1 cellular context compared by ENCODE assay signal in the genomic region with DNA sequence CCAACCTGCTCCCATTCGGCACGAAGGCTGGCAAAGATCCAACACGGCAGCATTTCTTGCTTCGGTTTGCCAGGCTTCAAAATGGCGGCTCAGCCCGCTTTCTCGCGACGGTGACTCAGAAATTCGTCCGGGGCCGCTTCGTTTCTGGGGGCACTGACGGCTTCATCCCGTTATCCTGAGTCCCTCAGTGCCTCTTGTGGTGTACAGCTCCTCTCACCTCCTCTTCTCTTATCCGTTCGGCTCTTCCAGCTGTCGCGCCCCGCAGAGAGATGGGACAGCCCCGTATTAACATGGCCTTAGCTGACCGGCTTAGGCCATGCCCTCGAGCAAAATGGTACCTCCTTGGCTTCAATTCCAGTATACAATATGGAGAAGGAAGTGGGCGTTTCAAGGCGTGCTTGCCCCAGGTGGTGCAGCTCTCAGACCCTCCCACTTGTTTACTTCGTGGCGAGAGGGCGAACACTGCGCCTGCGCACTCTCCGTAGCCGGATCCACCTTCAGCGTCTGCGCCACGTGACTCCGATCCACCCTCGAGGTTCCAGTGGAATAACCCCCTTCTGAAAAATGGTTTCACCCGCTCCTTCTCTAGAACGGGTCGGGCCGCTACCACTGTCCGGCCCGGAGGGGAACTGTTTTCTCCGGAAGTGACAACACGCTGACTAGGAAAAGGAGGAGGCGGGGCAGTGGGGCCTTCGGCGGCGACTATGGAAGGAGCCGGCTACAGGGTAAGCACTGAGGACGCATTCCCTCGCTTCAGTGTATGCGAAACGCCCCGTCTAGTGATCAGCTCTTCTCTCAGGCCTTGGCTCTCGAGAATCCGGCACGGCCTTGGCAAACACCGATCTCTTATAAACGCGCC.
A peak's percentile ranks its signal among the peaks of the same experiment; 100 is the strongest.
TF ChIP-seq lines count a peak whose summit lies in the region.

A gene (minus strand): TSS at position 336 of the 859 bp plus-strand sequence. CDS start 4,060 bp downstream, outside the sequence.
A gene (plus strand): TSS at position 683 of the 859 bp plus-strand sequence. CDS start 22 bp downstream, at position 705.

TF ChIP-seq in HEK293, 187 proteins besides CTCF, POLR2A, EP300 and RAD21 (continued from another document and continues in another):
- TF ChIP-seq, protein P1, sequence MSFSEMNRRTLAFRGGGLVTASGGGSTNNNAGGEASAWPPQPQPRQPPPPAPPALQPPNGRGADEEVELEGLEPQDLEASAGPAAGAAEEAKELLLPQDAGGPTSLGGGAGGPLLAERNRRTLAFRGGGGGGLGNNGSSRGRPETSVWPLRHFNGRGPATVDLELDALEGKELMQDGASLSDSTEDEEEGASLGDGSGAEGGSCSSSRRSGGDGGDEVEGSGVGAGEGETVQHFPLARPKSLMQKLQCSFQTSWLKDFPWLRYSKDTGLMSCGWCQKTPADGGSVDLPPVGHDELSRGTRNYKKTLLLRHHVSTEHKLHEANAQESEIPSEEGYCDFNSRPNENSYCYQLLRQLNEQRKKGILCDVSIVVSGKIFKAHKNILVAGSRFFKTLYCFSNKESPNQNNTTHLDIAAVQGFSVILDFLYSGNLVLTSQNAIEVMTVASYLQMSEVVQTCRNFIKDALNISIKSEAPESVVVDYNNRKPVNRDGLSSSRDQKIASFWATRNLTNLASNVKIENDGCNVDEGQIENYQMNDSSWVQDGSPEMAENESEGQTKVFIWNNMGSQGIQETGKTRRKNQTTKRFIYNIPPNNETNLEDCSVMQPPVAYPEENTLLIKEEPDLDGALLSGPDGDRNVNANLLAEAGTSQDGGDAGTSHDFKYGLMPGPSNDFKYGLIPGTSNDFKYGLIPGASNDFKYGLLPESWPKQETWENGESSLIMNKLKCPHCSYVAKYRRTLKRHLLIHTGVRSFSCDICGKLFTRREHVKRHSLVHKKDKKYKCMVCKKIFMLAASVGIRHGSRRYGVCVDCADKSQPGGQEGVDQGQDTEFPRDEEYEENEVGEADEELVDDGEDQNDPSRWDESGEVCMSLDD (tag by site-specific recombination; IDR thresholded peaks at IDR 0.05): 0 out of 2 replicates have a peak, but pooled peaks have one; percentile 30
- TF ChIP-seq ZNF335 (tag by site-specific recombination; conservative IDR thresholded peaks at IDR 0.05) (peak; percentile 93), ZBTB8A (tag by site-specific recombination; IDR thresholded peaks at IDR 0.05) (peak; percentile 29; the same call in 1 of the 2 replicates), KLF10 (tag by site-specific recombination; IDR thresholded peaks at IDR 0.05) (peak; percentile 82), ZNF629 (tag by site-specific recombination; IDR thresholded peaks at IDR 0.05) (peak; percentile 81), KLF9 (tag by site-specific recombination; IDR thresholded peaks at IDR 0.05; ENCODE audit: low read depth) (peak; percentile 91), ZBTB17 (tag by site-specific recombination; IDR thresholded peaks at IDR 0.05) (peak; percentile 69), ZNF366 (tag by site-specific recombination; conservative IDR thresholded peaks at IDR 0.05) (peak; percentile 25; the same call in 1 of the 2 replicates), ZNF843 (tag by site-specific recombination; IDR thresholded peaks at IDR 0.05) (no peak), BCL11A (tag by site-specific recombination; IDR thresholded peaks at IDR 0.05; ENCODE audit: low read depth) (no peak), ZNF654 (tag by site-specific recombination; IDR thresholded peaks at IDR 0.05; ENCODE audit: low read depth) (no peak), GLIS1 (tag by site-specific recombination; IDR thresholded peaks at IDR 0.05) (no peak), HOXD13 (CRISPR knock-in tag; IDR thresholded peaks at IDR 0.05; ENCODE audit: borderline replicate concordance) (peak; percentile 52; the same call in 1 of the 2 replicates), ZNF138 (tag by site-specific recombination; IDR thresholded peaks at IDR 0.05; ENCODE audit: borderline replicate concordance) (no peak), BCL11B (tag by site-specific recombination; IDR thresholded peaks at IDR 0.05; ENCODE audit: low read depth) (peak; percentile 55; the same call in 1 of the 2 replicates), ZNF121 (tag by site-specific recombination; IDR thresholded peaks at IDR 0.05) (no peak), OVOL3 (tag by site-specific recombination; IDR thresholded peaks at IDR 0.05) (peak; percentile 77; the same call in 1 of the 2 replicates), ZNF571 (tag by site-specific recombination; IDR thresholded peaks at IDR 0.05) (no peak), ZNF48 (tag by site-specific recombination; IDR thresholded peaks at IDR 0.05) (no peak), ZFP69B (tag by site-specific recombination; IDR thresholded peaks at IDR 0.05) (0 out of 2 replicates have a peak, but pooled peaks have one; percentile 20), YY1 (tag by site-specific recombination; IDR thresholded peaks at IDR 0.05) (peak; percentile 87), ZSCAN30 (tag by site-specific recombination; IDR thresholded peaks at IDR 0.05) (0 out of 2 replicates have a peak, but pooled peaks have one; percentile 18), ZNF664 (tag by site-specific recombination; IDR thresholded peaks at IDR 0.05) (0 out of 2 replicates have a peak, but pooled peaks have one; percentile 7), ZFP37 (tag by site-specific recombination; IDR thresholded peaks at IDR 0.05) (peak; percentile 56; the same call in 1 of the 2 replicates), ZNF416 (tag by site-specific recombination; IDR thresholded peaks at IDR 0.05) (no peak), ZNF223 (tag by site-specific recombination; IDR thresholded peaks at IDR 0.05) (peak; percentile 79), SP7 (tag by site-specific recombination; IDR thresholded peaks at IDR 0.05) (peak; percentile 40), ZNF626 (tag by site-specific recombination; IDR thresholded peaks at IDR 0.05) (no peak), ZIC2 (tag by site-specific recombination; IDR thresholded peaks at IDR 0.05) (peak; percentile 47), PRDM1 (tag by site-specific recombination; IDR thresholded peaks at IDR 0.05) (no peak), EGR2 (tag by site-specific recombination; IDR thresholded peaks at IDR 0.05; ENCODE audit: low read depth) (peak; percentile 64), ZFHX2 (tag by site-specific recombination; conservative IDR thresholded peaks at IDR 0.05) (peak; percentile 93), ZNF558 (tag by site-specific recombination; IDR thresholded peaks at IDR 0.05) (peak; percentile 25; the same call in 1 of the 2 replicates), ZNF521 (tag by site-specific recombination; IDR thresholded peaks at IDR 0.05) (no peak), ZNF660 (tag by site-specific recombination; IDR thresholded peaks at IDR 0.05) (peak; percentile 44)
- TF ChIP-seq, protein P2, sequence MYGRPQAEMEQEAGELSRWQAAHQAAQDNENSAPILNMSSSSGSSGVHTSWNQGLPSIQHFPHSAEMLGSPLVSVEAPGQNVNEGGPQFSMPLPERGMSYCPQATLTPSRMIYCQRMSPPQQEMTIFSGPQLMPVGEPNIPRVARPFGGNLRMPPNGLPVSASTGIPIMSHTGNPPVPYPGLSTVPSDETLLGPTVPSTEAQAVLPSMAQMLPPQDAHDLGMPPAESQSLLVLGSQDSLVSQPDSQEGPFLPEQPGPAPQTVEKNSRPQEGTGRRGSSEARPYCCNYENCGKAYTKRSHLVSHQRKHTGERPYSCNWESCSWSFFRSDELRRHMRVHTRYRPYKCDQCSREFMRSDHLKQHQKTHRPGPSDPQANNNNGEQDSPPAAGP (tag by site-specific recombination; IDR thresholded peaks at IDR 0.05): peak; percentile 26
- TF ChIP-seq, protein P3, sequence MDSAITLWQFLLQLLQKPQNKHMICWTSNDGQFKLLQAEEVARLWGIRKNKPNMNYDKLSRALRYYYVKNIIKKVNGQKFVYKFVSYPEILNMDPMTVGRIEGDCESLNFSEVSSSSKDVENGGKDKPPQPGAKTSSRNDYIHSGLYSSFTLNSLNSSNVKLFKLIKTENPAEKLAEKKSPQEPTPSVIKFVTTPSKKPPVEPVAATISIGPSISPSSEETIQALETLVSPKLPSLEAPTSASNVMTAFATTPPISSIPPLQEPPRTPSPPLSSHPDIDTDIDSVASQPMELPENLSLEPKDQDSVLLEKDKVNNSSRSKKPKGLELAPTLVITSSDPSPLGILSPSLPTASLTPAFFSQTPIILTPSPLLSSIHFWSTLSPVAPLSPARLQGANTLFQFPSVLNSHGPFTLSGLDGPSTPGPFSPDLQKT (IDR thresholded peaks at IDR 0.05; ENCODE audit: borderline replicate concordance, low read depth, low read length): peak; percentile 50; the same call in 1 of the 2 replicates
- TF ChIP-seq, protein P4, sequence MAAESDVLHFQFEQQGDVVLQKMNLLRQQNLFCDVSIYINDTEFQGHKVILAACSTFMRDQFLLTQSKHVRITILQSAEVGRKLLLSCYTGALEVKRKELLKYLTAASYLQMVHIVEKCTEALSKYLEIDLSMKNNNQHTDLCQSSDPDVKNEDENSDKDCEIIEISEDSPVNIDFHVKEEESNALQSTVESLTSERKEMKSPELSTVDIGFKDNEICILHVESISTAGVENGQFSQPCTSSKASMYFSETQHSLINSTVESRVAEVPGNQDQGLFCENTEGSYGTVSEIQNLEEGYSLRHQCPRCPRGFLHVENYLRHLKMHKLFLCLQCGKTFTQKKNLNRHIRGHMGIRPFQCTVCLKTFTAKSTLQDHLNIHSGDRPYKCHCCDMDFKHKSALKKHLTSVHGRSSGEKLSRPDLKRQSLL (tag by site-specific recombination; IDR thresholded peaks at IDR 0.05): peak; percentile 75
- TF ChIP-seq, protein P5, sequence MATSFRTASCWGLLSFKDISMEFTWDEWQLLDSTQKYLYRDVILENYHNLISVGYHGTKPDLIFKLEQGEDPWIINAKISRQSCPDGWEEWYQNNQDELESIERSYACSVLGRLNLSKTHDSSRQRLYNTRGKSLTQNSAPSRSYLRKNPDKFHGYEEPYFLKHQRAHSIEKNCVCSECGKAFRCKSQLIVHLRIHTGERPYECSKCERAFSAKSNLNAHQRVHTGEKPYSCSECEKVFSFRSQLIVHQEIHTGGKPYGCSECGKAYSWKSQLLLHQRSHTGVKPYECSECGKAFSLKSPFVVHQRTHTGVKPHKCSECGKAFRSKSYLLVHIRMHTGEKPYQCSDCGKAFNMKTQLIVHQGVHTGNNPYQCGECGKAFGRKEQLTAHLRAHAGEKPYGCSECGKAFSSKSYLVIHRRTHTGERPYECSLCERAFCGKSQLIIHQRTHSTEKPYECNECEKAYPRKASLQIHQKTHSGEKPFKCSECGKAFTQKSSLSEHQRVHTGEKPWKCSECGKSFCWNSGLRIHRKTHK (tag by site-specific recombination; IDR thresholded peaks at IDR 0.05): no peak
- TF ChIP-seq, protein P6, sequence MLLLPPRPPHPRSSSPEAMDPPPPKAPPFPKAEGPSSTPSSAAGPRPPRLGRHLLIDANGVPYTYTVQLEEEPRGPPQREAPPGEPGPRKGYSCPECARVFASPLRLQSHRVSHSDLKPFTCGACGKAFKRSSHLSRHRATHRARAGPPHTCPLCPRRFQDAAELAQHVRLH (tag by site-specific recombination; IDR thresholded peaks at IDR 0.05): peak; percentile 38
- TF ChIP-seq, protein P7, sequence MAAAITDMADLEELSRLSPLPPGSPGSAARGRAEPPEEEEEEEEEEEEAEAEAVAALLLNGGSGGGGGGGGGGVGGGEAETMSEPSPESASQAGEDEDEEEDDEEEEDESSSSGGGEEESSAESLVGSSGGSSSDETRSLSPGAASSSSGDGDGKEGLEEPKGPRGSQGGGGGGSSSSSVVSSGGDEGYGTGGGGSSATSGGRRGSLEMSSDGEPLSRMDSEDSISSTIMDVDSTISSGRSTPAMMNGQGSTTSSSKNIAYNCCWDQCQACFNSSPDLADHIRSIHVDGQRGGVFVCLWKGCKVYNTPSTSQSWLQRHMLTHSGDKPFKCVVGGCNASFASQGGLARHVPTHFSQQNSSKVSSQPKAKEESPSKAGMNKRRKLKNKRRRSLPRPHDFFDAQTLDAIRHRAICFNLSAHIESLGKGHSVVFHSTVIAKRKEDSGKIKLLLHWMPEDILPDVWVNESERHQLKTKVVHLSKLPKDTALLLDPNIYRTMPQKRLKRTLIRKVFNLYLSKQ (tag by site-specific recombination; IDR thresholded peaks at IDR 0.05; ENCODE audit: borderline replicate concordance): no peak
- TF ChIP-seq, protein P8, sequence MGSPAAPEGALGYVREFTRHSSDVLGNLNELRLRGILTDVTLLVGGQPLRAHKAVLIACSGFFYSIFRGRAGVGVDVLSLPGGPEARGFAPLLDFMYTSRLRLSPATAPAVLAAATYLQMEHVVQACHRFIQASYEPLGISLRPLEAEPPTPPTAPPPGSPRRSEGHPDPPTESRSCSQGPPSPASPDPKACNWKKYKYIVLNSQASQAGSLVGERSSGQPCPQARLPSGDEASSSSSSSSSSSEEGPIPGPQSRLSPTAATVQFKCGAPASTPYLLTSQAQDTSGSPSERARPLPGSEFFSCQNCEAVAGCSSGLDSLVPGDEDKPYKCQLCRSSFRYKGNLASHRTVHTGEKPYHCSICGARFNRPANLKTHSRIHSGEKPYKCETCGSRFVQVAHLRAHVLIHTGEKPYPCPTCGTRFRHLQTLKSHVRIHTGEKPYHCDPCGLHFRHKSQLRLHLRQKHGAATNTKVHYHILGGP (tag by site-specific recombination; IDR thresholded peaks at IDR 0.05): peak; percentile 92
- TF ChIP-seq, protein P9, sequence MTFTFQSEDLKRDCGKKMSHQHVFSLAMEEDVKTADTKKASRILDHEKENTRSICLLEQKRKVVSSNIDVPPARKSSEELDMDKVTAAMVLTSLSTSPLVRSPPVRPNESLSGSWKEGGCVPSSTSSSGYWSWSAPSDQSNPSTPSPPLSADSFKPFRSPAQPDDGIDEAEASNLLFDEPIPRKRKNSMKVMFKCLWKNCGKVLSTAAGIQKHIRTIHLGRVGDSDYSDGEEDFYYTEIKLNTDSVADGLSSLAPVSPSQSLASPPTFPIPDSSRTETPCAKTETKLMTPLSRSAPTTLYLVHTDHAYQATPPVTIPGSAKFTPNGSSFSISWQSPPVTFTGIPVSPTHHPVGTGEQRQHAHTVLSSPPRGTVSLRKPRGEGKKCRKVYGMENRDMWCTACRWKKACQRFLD (tag by site-specific recombination; IDR thresholded peaks at IDR 0.05): no peak
